In the genomic region with DNA sequence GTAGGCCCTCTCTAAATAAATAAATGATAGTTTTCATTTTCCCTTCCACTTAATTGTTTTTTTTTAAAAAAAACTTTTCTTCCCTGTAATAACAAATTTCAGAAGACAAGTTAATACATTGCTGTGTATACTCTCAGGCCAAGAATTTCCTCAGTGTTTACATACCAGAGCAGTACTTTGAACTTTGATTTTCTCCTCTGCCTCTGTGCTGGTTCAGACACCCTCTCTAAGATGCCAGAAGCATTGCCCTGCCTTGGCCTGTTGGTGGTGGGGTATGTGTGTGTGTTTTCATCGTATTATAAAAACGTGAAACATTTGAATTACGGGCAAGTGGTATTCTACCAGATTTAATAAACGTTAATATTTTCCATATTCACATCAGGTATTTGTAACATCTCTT, we compare ENCODE assay signal across 11 cellular contexts.
DNase-seq lines count a peak whose midpoint lies in the region; ATAC-seq, FAIRE-seq and TF ChIP-seq lines count a peak whose summit lies in the region.
"Had no signal": no experiment of that assay in that cellular context is flagged by ENCODE, and none has a peak within 500 bp of the region (broad histone marks: within the 10 kb centered on the region; RNA-seq: fewer than 3 reads in every experiment).

No MANE protein-coding gene starts in this region.

- H3K4me1 ChIP-seq in A549 (peaks cover 100% of the 10 kb centered on the region), muscle layer of duodenum (ENCODE audit: control insufficient read depth in 1 of 2, insufficient read depth in 2 of 2, low read length in 2 of 2) (peaks cover 37 to 42% of the 10 kb centered on the region in 2 donors)

- CTCF ChIA-PET in A549 (lab: Yijun Ruan, JAX) = interaction anchor here (0.7 to 6.5 kb wide), 10 partner anchors 9 to 208 kb away, joined by 3 to 46 read pairs (median 4); a partner anchor contains a TSS

- WGBS in A549 (ENCODE audit: missing lambda C conversion rate) = 1% methylated on average over 4 of the region's 4 CpGs

- TF ChIP-seq EP300 in A549 (IDR thresholded peaks at IDR 0.05) = peak; percentile 18 to 55; a peak in 1 of 5 replicates

- H3K9me3 ChIP-seq in A549 = no peaks in the 10 kb centered on the region
- H3K9me3 ChIP-seq in muscle layer of duodenum (ENCODE audit: control insufficient read depth in 1 of 2, low read length in 2 of 2) = no peaks in the 10 kb centered on the region

- no peaks in the 10 kb centered on the region for H3K9me3 Mint-ChIP-seq in HFFc6
- H3K9me3 Mint-ChIP-seq in central memory CD8-positive, alpha-beta T cell = no peaks in the 10 kb centered on the region

- peaks cover 50% of the 10 kb centered on the region for H3K36me3 Mint-ChIP-seq in HFFc6 (ENCODE audit: low read depth)
- H3K36me3 Mint-ChIP-seq in central memory CD8-positive, alpha-beta T cell (ENCODE audit: insufficient read depth) = peaks cover 13% of the 10 kb centered on the region

- peak overlapping the region; percentile 90 for H3K4me2 ChIP-seq in A549

- no peaks in the 10 kb centered on the region for H3K27me3 ChIP-seq in muscle layer of duodenum (ENCODE audit: low read depth, low read length)
- H3K27me3 ChIP-seq: foreskin keratinocyte had no signal

- H3K4me1 Mint-ChIP-seq in HFFc6 (ENCODE audit: low read depth) = peaks cover 86% of the 10 kb centered on the region
- peaks cover 87% of the 10 kb centered on the region for H3K4me1 Mint-ChIP-seq in central memory CD8-positive, alpha-beta T cell

- H3K4me3 Mint-ChIP-seq in HFFc6 = peak overlapping the region; percentile 46; the same call in 1 of the 2 replicates
- peak overlapping the region; percentile 74 for H3K4me3 Mint-ChIP-seq in central memory CD8-positive, alpha-beta T cell

- H3K27ac Mint-ChIP-seq in HFFc6 = peak overlapping the region; percentile 83
- H3K27ac Mint-ChIP-seq in central memory CD8-positive, alpha-beta T cell (ENCODE audit: low read depth) = peak overlapping the region; percentile 99

- FAIRE-seq in A549 (lab: Jason Lieb, UNC) = no peak
- FAIRE-seq: G401.6 had no signal

- peak in 1 of 2 experiments; percentile 90 for DNase-seq in A549 (ENCODE audit: low read depth in 1 of 2, low spot score in 1 of 2)
- DNase-seq in HFFc6 = peak; percentile 54
- no peak for DNase-seq in central memory CD8-positive, alpha-beta T cell (ENCODE audit: low spot score in 2 of 2)
- no peak for DNase-seq in medulla oblongata (ENCODE audit: extremely low spot score)
- DNase-seq in 8988T = no peak
- DNase-seq in NCI-H187 (lab: John Stamatoyannopoulos, UW) = no peak
- DNase-seq in DMS79 treated with DMSO at 0.1 percent for 48 hours (lab: John Stamatoyannopoulos, UW) = no peak
- DNase-seq: foreskin keratinocyte had no signal

- H3K4me3 ChIP-seq in A549 (peak overlapping the region; percentile 12; the same call in 1 of the 3 replicates), muscle layer of duodenum (ENCODE audit: low read depth in 1 of 2, low read length in 2 of 2) (no peak overlapping the region)

- ATAC-seq in A549 = peak; percentile 63 to 76; a peak in 5 of 6 replicates
- ATAC-seq in central memory CD8-positive, alpha-beta T cell (replicated peaks; ENCODE audit: extremely low read depth, poor library complexity, severe bottlenecking) = no peak
- ATAC-seq: foreskin keratinocyte, HCT116 had no signal

- POLR2A ChIA-PET in A549 (lab: Yijun Ruan, JAX) = interaction anchor here (3.0 kb wide), 1 partner anchor 9 kb away, joined by 18 read pairs; no protein-coding TSS in a partner anchor

- no peak for TF ChIP-seq POLR2A in A549 (IDR thresholded peaks at IDR 0.05; ENCODE audit: low read length)

- TF ChIP-seq RAD21 in A549 (conservative IDR thresholded peaks at IDR 0.05 in 1 of 2, IDR thresholded peaks at IDR 0.05 in 1 of 2) = peak; percentile 34 to 49; a peak in 4 of 5 replicates

- peak; percentile 31 for TF ChIP-seq CTCF in A549 (IDR thresholded peaks at IDR 0.05)
- TF ChIP-seq CTCF in HFFc6 (IDR thresholded peaks at IDR 0.05) = peak; percentile 32

- no peaks in the 10 kb centered on the region for H3K36me3 ChIP-seq in muscle layer of duodenum (ENCODE audit: control insufficient read depth in 1 of 2, insufficient read depth in 2 of 2, low read length in 2 of 2)

- H3K27me3 Mint-ChIP-seq in HFFc6 (ENCODE audit: insufficient read depth) = peaks cover 14% of the 10 kb centered on the region
- no peaks in the 10 kb centered on the region for H3K27me3 Mint-ChIP-seq in central memory CD8-positive, alpha-beta T cell

- peak overlapping the region; percentile 92 for H3K27ac ChIP-seq in A549
- peak overlapping the region; percentile 80 for H3K27ac ChIP-seq in muscle layer of duodenum (ENCODE audit: low read length)

TF ChIP-seq in A549, 52 proteins besides CTCF, POLR2A, EP300 and RAD21 (continues in another document):
- TF ChIP-seq HEYL (CRISPR knock-in tag; IDR thresholded peaks at IDR 0.05) (no peak), JUN (IDR thresholded peaks at IDR 0.05) (0 out of 5 replicates have a peak, but pooled peaks have one; percentile 34 to 41), MAZ (IDR thresholded peaks at IDR 0.05; ENCODE audit: borderline replicate concordance, low read depth, low read length) (no peak), FOSB (CRISPR knock-in tag; IDR thresholded peaks at IDR 0.05) (no peak), POLR2AphosphoS2 (conservative IDR thresholded peaks at IDR 0.05; ENCODE audit: low read length) (no peak), MAFK (IDR thresholded peaks at IDR 0.05; ENCODE audit: partially characterized antibody) (no peak), FOSL2 (IDR thresholded peaks at IDR 0.05) (no peak), FOSL2 (CRISPR knock-in tag; IDR thresholded peaks at IDR 0.05) (0 out of 2 replicates have a peak, but pooled peaks have one; percentile 41), ZC3H11A (IDR thresholded peaks at IDR 0.05) (no peak), GATA3 (IDR thresholded peaks at IDR 0.05; ENCODE audit: borderline replicate concordance) (peak; percentile 72), CBX8 (IDR thresholded peaks at IDR 0.05) (no peak), HOXB5 (CRISPR knock-in tag; IDR thresholded peaks at IDR 0.05) (peak; percentile 70; the same call in 1 of the 2 replicates), NFE2L2 (conservative IDR thresholded peaks at IDR 0.05; ENCODE audit: low read length) (no peak), HDAC2 (IDR thresholded peaks at IDR 0.05) (no peak), NPAS2 (CRISPR knock-in tag; IDR thresholded peaks at IDR 0.05; ENCODE audit: borderline replicate concordance) (no peak), CHD4 (IDR thresholded peaks at IDR 0.05; ENCODE audit: borderline replicate concordance) (no peak), KDM1A (IDR thresholded peaks at IDR 0.05; ENCODE audit: low read depth) (no peak), ZSCAN20 (CRISPR knock-in tag; IDR thresholded peaks at IDR 0.05) (no peak)
- TF ChIP-seq, protein P1, sequence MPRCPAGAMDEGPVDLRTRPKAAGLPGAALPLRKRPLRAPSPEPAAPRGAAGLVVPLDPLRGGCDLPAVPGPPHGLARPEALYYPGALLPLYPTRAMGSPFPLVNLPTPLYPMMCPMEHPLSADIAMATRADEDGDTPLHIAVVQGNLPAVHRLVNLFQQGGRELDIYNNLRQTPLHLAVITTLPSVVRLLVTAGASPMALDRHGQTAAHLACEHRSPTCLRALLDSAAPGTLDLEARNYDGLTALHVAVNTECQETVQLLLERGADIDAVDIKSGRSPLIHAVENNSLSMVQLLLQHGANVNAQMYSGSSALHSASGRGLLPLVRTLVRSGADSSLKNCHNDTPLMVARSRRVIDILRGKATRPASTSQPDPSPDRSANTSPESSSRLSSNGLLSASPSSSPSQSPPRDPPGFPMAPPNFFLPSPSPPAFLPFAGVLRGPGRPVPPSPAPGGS (IDR thresholded peaks at IDR 0.05) = no peak
- TF ChIP-seq, protein P2, sequence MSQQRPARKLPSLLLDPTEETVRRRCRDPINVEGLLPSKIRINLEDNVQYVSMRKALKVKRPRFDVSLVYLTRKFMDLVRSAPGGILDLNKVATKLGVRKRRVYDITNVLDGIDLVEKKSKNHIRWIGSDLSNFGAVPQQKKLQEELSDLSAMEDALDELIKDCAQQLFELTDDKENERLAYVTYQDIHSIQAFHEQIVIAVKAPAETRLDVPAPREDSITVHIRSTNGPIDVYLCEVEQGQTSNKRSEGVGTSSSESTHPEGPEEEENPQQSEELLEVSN (IDR thresholded peaks at IDR 0.05; ENCODE audit: borderline replicate concordance, low read depth) = no peak
- TF ChIP-seq, protein P3, sequence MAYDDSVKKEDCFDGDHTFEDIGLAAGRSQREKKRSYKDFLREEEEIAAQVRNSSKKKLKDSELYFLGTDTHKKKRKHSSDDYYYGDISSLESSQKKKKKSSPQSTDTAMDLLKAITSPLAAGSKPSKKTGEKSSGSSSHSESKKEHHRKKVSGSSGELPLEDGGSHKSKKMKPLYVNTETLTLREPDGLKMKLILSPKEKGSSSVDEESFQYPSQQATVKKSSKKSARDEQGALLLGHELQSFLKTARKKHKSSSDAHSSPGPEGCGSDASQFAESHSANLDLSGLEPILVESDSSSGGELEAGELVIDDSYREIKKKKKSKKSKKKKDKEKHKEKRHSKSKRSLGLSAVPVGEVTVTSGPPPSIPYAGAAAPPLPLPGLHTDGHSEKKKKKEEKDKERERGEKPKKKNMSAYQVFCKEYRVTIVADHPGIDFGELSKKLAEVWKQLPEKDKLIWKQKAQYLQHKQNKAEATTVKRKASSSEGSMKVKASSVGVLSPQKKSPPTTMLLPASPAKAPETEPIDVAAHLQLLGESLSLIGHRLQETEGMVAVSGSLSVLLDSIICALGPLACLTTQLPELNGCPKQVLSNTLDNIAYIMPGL (CRISPR knock-in tag; IDR thresholded peaks at IDR 0.05; ENCODE audit: borderline replicate concordance) = no peak
- TF ChIP-seq, protein P4, sequence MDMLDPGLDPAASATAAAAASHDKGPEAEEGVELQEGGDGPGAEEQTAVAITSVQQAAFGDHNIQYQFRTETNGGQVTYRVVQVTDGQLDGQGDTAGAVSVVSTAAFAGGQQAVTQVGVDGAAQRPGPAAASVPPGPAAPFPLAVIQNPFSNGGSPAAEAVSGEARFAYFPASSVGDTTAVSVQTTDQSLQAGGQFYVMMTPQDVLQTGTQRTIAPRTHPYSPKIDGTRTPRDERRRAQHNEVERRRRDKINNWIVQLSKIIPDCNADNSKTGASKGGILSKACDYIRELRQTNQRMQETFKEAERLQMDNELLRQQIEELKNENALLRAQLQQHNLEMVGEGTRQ (IDR thresholded peaks at IDR 0.05) = no peak
- TF ChIP-seq, protein P5, sequence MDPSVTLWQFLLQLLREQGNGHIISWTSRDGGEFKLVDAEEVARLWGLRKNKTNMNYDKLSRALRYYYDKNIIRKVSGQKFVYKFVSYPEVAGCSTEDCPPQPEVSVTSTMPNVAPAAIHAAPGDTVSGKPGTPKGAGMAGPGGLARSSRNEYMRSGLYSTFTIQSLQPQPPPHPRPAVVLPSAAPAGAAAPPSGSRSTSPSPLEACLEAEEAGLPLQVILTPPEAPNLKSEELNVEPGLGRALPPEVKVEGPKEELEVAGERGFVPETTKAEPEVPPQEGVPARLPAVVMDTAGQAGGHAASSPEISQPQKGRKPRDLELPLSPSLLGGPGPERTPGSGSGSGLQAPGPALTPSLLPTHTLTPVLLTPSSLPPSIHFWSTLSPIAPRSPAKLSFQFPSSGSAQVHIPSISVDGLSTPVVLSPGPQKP (IDR thresholded peaks at IDR 0.05; ENCODE audit: low read depth, low read length) = no peak
